Comparison of ENCODE assay signal across 8 cellular contexts in the genomic region with DNA sequence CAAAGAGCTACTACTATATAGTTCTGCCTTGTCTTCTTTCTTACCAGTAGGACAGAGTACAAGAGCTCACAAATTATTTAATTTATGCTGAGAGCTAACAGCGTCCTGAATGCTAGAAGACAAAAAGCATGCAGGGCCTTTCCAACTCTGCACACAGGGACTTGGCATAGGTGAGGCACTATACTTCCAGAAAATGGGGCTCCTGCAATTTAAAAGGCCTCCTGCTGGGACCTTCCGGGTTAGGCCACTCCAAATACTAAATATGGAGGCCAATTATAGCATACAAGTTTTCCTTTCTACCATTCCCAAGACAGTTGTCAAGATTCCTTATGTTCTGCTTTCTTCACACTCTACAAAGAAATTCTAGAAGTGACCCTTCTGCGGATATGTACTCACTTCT. TPM values are rescaled to one million over a fixed set of nuclear protein-coding genes. Genes with fewer than 3 reads are reported as not detected.
DNase-seq lines count a peak whose midpoint lies in the region; TF ChIP-seq lines count a peak whose summit lies in the region.

No MANE protein-coding gene starts in this region.

- peaks cover 3% of the 10 kb centered on the region for H3K36me3 Mint-ChIP-seq in T-helper 1 cell treated with Interleukin-12 subunit alpha and Interleukin-12 subunit beta and Interleukin-4 antibody, amounts not matched to agents 30 μg/mL and 1 μg/mL, for 36 hours (ENCODE audit: low read depth)
- H3K36me3 Mint-ChIP-seq in activated naive CD8-positive, alpha-beta T cell treated with anti-CD3 and anti-CD28 coated beads for 36 hours: peaks cover 29% of the 10 kb centered on the region

- H3K27me3 ChIP-seq in kidney epithelial cell (ENCODE audit: control insufficient read depth, insufficient read depth, low read length) (no peaks in the 10 kb centered on the region), thymus (ENCODE audit: control insufficient read depth, insufficient read depth) (peaks cover 9% of the 10 kb centered on the region)

- H3K27ac ChIP-seq in thymus (ENCODE audit: low read depth): no peak overlapping the region

- peaks cover 5% of the 10 kb centered on the region for H3K9me3 Mint-ChIP-seq in T-helper 1 cell treated with Interleukin-12 subunit alpha and Interleukin-12 subunit beta and Interleukin-4 antibody, amounts not matched to agents 30 μg/mL and 1 μg/mL, for 36 hours
- no peaks in the 10 kb centered on the region for H3K9me3 Mint-ChIP-seq in activated naive CD8-positive, alpha-beta T cell treated with anti-CD3 and anti-CD28 coated beads for 36 hours

- H3K27ac Mint-ChIP-seq in T-helper 1 cell treated with Interleukin-12 subunit alpha and Interleukin-12 subunit beta and Interleukin-4 antibody, amounts not matched to agents 30 μg/mL and 1 μg/mL, for 36 hours: peak overlapping the region; percentile 94
- H3K27ac Mint-ChIP-seq in activated naive CD8-positive, alpha-beta T cell treated with anti-CD3 and anti-CD28 coated beads for 36 hours: peak overlapping the region; percentile 93

- WGBS in thymus: 12% methylated on average over 3 of the region's 3 CpGs

- no peaks in the 10 kb centered on the region for H3K27me3 Mint-ChIP-seq in T-helper 1 cell treated with Interleukin-12 subunit alpha and Interleukin-12 subunit beta and Interleukin-4 antibody, amounts not matched to agents 30 μg/mL and 1 μg/mL, for 36 hours (ENCODE audit: low read depth)
- H3K27me3 Mint-ChIP-seq in activated naive CD8-positive, alpha-beta T cell treated with anti-CD3 and anti-CD28 coated beads for 36 hours: peaks cover 11% of the 10 kb centered on the region

- peak overlapping the region; percentile 90 for H3K4me3 Mint-ChIP-seq in T-helper 1 cell treated with Interleukin-12 subunit alpha and Interleukin-12 subunit beta and Interleukin-4 antibody, amounts not matched to agents 30 μg/mL and 1 μg/mL, for 36 hours
- H3K4me3 Mint-ChIP-seq in activated naive CD8-positive, alpha-beta T cell treated with anti-CD3 and anti-CD28 coated beads for 36 hours: peak overlapping the region; percentile 97

- peaks cover 7% of the 10 kb centered on the region for H3K4me1 ChIP-seq in thymus (ENCODE audit: control insufficient read depth, insufficient read depth, low read length)

- H3K4me1 Mint-ChIP-seq in T-helper 1 cell treated with Interleukin-12 subunit alpha and Interleukin-12 subunit beta and Interleukin-4 antibody, amounts not matched to agents 30 μg/mL and 1 μg/mL, for 36 hours (ENCODE audit: low read depth): peaks cover 26% of the 10 kb centered on the region
- H3K4me1 Mint-ChIP-seq in activated naive CD8-positive, alpha-beta T cell treated with anti-CD3 and anti-CD28 coated beads for 36 hours: peaks cover 26% of the 10 kb centered on the region

- H3K4me3 ChIP-seq in kidney epithelial cell (ENCODE audit: low read depth, low read length): peak overlapping the region; percentile 98
- peak overlapping the region; percentile 75 for H3K4me3 ChIP-seq in thymus (ENCODE audit: low read length)

- no peaks in the 10 kb centered on the region for H3K9me3 ChIP-seq in thymus (ENCODE audit: control insufficient read depth)

- H3K36me3 ChIP-seq in kidney epithelial cell (ENCODE audit: control insufficient read depth, insufficient read depth, low read length) (peaks cover 2% of the 10 kb centered on the region), thymus (ENCODE audit: control insufficient read depth, insufficient read depth) (peaks cover 6% of the 10 kb centered on the region)

- no peak for TF ChIP-seq CTCF in kidney epithelial cell (IDR thresholded peaks at IDR 0.05; ENCODE audit: insufficient read depth, low read length, poor library complexity, severe bottlenecking)

- DNase-seq in T-helper 1 cell: no peak
- DNase-seq in LoVo (ENCODE audit: low spot score): peak; percentile 46
- no peak for DNase-seq in activated naive CD8-positive, alpha-beta T cell treated with anti-CD3 and anti-CD28 coated beads for 36 hours
- no peak for DNase-seq in kidney epithelial cell (ENCODE audit: low read depth)
- no peak for DNase-seq in NCI-H1694 treated with DMSO at 0.1 percent for 48 hours (lab: John Stamatoyannopoulos, UW)
- no peak for DNase-seq in hepatic stellate cell (ENCODE audit: low spot score)

RNA-seq across cellular contexts. Expression of a gene that starts 0.9 kb away (rescaled TPM):
- 100 to 1,000 TPM; 107 to 110 TPM for total RNA-seq in activated naive CD8-positive, alpha-beta T cell treated with anti-CD3 and anti-CD28 coated beads for 36 hours
- total RNA-seq in kidney epithelial cell: 73.7 and 83.5 TPM in 2 replicates
- 21.1 TPM for polyA plus RNA-seq in thymus

RNA-seq across cellular contexts. Expression of a gene that starts 18.2 kb away (rescaled TPM):
- total RNA-seq in activated naive CD8-positive, alpha-beta T cell treated with anti-CD3 and anti-CD28 coated beads for 36 hours: 1 to 10 TPM; 3.0 to 3.2 TPM
- total RNA-seq in kidney epithelial cell: 10.4 and 10.5 TPM in 2 replicates
- 13.6 TPM for polyA plus RNA-seq in thymus
